1 cellular context compared by ENCODE assay signal in genomic region chr11:22786475-22786874, GRCh38.
TF ChIP-seq lines count a peak whose summit lies in the region.

No MANE protein-coding gene starts in this region.

TF ChIP-seq in GM12878, 131 proteins besides CTCF, POLR2A, EP300 and RAD21 (continued from another document and continues in another):
- TF ChIP-seq, protein P1, sequence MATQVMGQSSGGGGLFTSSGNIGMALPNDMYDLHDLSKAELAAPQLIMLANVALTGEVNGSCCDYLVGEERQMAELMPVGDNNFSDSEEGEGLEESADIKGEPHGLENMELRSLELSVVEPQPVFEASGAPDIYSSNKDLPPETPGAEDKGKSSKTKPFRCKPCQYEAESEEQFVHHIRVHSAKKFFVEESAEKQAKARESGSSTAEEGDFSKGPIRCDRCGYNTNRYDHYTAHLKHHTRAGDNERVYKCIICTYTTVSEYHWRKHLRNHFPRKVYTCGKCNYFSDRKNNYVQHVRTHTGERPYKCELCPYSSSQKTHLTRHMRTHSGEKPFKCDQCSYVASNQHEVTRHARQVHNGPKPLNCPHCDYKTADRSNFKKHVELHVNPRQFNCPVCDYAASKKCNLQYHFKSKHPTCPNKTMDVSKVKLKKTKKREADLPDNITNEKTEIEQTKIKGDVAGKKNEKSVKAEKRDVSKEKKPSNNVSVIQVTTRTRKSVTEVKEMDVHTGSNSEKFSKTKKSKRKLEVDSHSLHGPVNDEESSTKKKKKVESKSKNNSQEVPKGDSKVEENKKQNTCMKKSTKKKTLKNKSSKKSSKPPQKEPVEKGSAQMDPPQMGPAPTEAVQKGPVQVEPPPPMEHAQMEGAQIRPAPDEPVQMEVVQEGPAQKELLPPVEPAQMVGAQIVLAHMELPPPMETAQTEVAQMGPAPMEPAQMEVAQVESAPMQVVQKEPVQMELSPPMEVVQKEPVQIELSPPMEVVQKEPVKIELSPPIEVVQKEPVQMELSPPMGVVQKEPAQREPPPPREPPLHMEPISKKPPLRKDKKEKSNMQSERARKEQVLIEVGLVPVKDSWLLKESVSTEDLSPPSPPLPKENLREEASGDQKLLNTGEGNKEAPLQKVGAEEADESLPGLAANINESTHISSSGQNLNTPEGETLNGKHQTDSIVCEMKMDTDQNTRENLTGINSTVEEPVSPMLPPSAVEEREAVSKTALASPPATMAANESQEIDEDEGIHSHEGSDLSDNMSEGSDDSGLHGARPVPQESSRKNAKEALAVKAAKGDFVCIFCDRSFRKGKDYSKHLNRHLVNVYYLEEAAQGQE (IDR thresholded peaks at IDR 0.05; ENCODE audit: low read depth, low read length) = no peak
- TF ChIP-seq, protein P2, sequence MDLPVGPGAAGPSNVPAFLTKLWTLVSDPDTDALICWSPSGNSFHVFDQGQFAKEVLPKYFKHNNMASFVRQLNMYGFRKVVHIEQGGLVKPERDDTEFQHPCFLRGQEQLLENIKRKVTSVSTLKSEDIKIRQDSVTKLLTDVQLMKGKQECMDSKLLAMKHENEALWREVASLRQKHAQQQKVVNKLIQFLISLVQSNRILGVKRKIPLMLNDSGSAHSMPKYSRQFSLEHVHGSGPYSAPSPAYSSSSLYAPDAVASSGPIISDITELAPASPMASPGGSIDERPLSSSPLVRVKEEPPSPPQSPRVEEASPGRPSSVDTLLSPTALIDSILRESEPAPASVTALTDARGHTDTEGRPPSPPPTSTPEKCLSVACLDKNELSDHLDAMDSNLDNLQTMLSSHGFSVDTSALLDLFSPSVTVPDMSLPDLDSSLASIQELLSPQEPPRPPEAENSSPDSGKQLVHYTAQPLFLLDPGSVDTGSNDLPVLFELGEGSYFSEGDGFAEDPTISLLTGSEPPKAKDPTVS (IDR thresholded peaks at IDR 0.05; ENCODE audit: low read depth, low read length) = no peak
- TF ChIP-seq RUNX3 (IDR thresholded peaks at IDR 0.05; ENCODE audit: low read length) = peak; percentile 92
- peak; percentile 61; the same call in 1 of the 2 replicates for TF ChIP-seq CREM (IDR thresholded peaks at IDR 0.05; ENCODE audit: low read depth)
- no peak for TF ChIP-seq USF2 (IDR thresholded peaks at IDR 0.05; ENCODE audit: borderline replicate concordance, low read depth, low read length)
- peak; percentile 91 for TF ChIP-seq MEF2A (IDR thresholded peaks at IDR 0.05; ENCODE audit: insufficient read depth, low read depth, low read length)
- peak; percentile 78 for TF ChIP-seq JUNB (IDR thresholded peaks at IDR 0.05)
- TF ChIP-seq TCF12 (IDR thresholded peaks at IDR 0.05; ENCODE audit: low read depth, low read length) = no peak
- TF ChIP-seq, protein P3, sequence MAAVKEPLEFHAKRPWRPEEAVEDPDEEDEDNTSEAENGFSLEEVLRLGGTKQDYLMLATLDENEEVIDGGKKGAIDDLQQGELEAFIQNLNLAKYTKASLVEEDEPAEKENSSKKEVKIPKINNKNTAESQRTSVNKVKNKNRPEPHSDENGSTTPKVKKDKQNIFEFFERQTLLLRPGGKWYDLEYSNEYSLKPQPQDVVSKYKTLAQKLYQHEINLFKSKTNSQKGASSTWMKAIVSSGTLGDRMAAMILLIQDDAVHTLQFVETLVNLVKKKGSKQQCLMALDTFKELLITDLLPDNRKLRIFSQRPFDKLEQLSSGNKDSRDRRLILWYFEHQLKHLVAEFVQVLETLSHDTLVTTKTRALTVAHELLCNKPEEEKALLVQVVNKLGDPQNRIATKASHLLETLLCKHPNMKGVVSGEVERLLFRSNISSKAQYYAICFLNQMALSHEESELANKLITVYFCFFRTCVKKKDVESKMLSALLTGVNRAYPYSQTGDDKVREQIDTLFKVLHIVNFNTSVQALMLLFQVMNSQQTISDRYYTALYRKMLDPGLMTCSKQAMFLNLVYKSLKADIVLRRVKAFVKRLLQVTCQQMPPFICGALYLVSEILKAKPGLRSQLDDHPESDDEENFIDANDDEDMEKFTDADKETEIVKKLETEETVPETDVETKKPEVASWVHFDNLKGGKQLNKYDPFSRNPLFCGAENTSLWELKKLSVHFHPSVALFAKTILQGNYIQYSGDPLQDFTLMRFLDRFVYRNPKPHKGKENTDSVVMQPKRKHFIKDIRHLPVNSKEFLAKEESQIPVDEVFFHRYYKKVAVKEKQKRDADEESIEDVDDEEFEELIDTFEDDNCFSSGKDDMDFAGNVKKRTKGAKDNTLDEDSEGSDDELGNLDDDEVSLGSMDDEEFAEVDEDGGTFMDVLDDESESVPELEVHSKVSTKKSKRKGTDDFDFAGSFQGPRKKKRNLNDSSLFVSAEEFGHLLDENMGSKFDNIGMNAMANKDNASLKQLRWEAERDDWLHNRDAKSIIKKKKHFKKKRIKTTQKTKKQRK (IDR thresholded peaks at IDR 0.05; ENCODE audit: low read depth, low read length) = no peak
- no peak for TF ChIP-seq SMC3 (IDR thresholded peaks at IDR 0.05; ENCODE audit: borderline replicate concordance, low read length)
- peak; percentile 91 for TF ChIP-seq MEF2B (IDR thresholded peaks at IDR 0.05; ENCODE audit: partially characterized antibody, poor library complexity, severe bottlenecking)
- peak; percentile 85 for TF ChIP-seq MTA2 (IDR thresholded peaks at IDR 0.05; ENCODE audit: low read depth)
- no peak for TF ChIP-seq BRCA1 (IDR thresholded peaks at IDR 0.05; ENCODE audit: low read depth, low read length)
- TF ChIP-seq RELB (IDR thresholded peaks at IDR 0.05; ENCODE audit: low read depth) = peak; percentile 51; the same call in 1 of the 2 replicates
- TF ChIP-seq CEBPB (IDR thresholded peaks at IDR 0.05; ENCODE audit: borderline replicate concordance in 1 of 2, low read depth in 2 of 2, low read length in 2 of 2) = no peak
- 0 out of 2 replicates have a peak, but pooled peaks have one; percentile 34 for TF ChIP-seq CREB1 (IDR thresholded peaks at IDR 0.05; ENCODE audit: low read depth)
- TF ChIP-seq POLR2AphosphoS5 (IDR thresholded peaks at IDR 0.05; ENCODE audit: low read length) = no peak
- no peak for TF ChIP-seq PRDM15 (CRISPR knock-in tag; IDR thresholded peaks at IDR 0.05)
- peak; percentile 65; the same call in 1 of the 2 replicates for TF ChIP-seq BACH1 (IDR thresholded peaks at IDR 0.05; ENCODE audit: borderline replicate concordance)
- TF ChIP-seq SP1 (IDR thresholded peaks at IDR 0.05; ENCODE audit: low read depth, low read length) = no peak
- peak; percentile 78; the same call in 2 of the 3 replicates for TF ChIP-seq POU2F2 (IDR thresholded peaks at IDR 0.05; ENCODE audit: borderline replicate concordance, low read depth, low read length)
- TF ChIP-seq, protein P4, sequence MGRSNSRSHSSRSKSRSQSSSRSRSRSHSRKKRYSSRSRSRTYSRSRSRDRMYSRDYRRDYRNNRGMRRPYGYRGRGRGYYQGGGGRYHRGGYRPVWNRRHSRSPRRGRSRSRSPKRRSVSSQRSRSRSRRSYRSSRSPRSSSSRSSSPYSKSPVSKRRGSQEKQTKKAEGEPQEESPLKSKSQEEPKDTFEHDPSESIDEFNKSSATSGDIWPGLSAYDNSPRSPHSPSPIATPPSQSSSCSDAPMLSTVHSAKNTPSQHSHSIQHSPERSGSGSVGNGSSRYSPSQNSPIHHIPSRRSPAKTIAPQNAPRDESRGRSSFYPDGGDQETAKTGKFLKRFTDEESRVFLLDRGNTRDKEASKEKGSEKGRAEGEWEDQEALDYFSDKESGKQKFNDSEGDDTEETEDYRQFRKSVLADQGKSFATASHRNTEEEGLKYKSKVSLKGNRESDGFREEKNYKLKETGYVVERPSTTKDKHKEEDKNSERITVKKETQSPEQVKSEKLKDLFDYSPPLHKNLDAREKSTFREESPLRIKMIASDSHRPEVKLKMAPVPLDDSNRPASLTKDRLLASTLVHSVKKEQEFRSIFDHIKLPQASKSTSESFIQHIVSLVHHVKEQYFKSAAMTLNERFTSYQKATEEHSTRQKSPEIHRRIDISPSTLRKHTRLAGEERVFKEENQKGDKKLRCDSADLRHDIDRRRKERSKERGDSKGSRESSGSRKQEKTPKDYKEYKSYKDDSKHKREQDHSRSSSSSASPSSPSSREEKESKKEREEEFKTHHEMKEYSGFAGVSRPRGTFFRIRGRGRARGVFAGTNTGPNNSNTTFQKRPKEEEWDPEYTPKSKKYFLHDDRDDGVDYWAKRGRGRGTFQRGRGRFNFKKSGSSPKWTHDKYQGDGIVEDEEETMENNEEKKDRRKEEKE (IDR thresholded peaks at IDR 0.05) = no peak
- TF ChIP-seq BHLHE40 (IDR thresholded peaks at IDR 0.05; ENCODE audit: borderline replicate concordance in 1 of 2, low read depth in 2 of 2, low read length in 1 of 2) = peak in 1 of 2 experiments; percentile 13; a peak in 1 of 4 replicates
- peak; percentile 54; the same call in 1 of the 2 replicates for TF ChIP-seq ZNF217 (IDR thresholded peaks at IDR 0.05)
- no peak for TF ChIP-seq PAX8 (IDR thresholded peaks at IDR 0.05)
- TF ChIP-seq POLR2AphosphoS2 (IDR thresholded peaks at IDR 0.05; ENCODE audit: low read depth, low read length) = no peak
- no peak for TF ChIP-seq NFXL1 (IDR thresholded peaks at IDR 0.05; ENCODE audit: borderline replicate concordance)
- TF ChIP-seq NFIC (IDR thresholded peaks at IDR 0.05; ENCODE audit: low read depth, low read length) = peak; percentile 78
- TF ChIP-seq CHD2 (IDR thresholded peaks at IDR 0.05; ENCODE audit: borderline replicate concordance, low read depth, low read length) = 0 out of 2 replicates have a peak, but pooled peaks have one; percentile 36
- no peak for TF ChIP-seq SIX5 (IDR thresholded peaks at IDR 0.05; ENCODE audit: low read depth, low read length, severe bottlenecking)
- no peak for TF ChIP-seq SUPT20H (IDR thresholded peaks at IDR 0.05; ENCODE audit: borderline replicate concordance, control insufficient read depth, low read depth, low read length)
- TF ChIP-seq IKZF2 (IDR thresholded peaks at IDR 0.05) = peak; percentile 50 to 72; a peak in 3 of 4 replicates
- TF ChIP-seq SIN3A (IDR thresholded peaks at IDR 0.05; ENCODE audit: low read depth, low read length) = no peak
- 0 out of 2 replicates have a peak, but pooled peaks have one; percentile 46 for TF ChIP-seq NBN (IDR thresholded peaks at IDR 0.05)
- TF ChIP-seq DPF2 (IDR thresholded peaks at IDR 0.05) = peak; percentile 43; the same call in 1 of the 2 replicates
- 0 out of 2 replicates have a peak, but pooled peaks have one; percentile 32 for TF ChIP-seq CBFB (IDR thresholded peaks at IDR 0.05; ENCODE audit: low read depth)
- TF ChIP-seq HDGF (IDR thresholded peaks at IDR 0.05) = no peak
- TF ChIP-seq FOXM1 (IDR thresholded peaks at IDR 0.05; ENCODE audit: low read depth, low read length) = peak; percentile 66; the same call in 1 of the 2 replicates
- peak; percentile 68 for TF ChIP-seq SKIL (IDR thresholded peaks at IDR 0.05; ENCODE audit: low read depth, poor library complexity, severe bottlenecking)
- TF ChIP-seq FOS (IDR thresholded peaks at IDR 0.05; ENCODE audit: borderline replicate concordance, extremely low read depth, insufficient read length) = no peak
- TF ChIP-seq IKZF1 (conservative IDR thresholded peaks at IDR 0.05) = peak; percentile 43
